ENCODE assay signal across 14 cellular contexts in the genomic region with DNA sequence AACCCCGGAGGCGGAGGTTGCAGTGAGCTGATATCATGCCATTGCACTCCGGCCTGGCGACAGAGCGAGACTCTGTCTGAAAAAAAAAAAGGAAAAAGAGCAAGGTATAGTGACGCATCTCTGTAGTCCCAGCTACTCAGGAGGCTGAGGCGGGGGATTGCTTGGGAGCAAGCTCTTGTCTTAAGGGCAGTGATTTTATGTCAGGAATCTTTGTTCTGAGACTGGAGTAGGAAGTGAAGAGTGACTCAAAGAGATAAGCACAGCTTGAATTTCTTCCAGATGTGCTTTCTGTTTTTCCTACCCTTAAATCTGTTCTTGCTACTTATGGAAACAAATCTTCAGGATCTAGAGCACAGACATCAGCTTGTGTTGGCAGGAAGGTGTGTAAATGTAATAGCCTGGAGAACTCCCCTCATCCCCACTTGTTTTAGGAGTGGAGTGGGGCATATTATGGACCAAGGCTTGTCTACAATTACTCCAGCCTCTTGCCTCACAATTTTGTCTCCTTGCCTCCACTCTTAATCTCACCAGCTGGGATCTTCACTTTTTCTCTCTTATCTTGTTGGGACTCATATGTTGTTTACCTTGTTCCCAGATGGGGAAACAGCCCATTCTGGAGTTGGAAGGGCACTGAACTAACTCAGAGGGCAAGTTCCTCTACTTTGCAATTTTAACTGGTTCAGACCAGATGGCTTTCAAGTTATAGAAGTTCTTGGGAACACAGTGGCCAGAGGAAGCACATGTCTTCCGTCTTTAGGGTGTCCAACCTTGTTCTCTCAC.
DNase-seq lines count a peak whose midpoint lies in the region; ATAC-seq and TF ChIP-seq lines count a peak whose summit lies in the region.
"Had no signal": no experiment of that assay in that cellular context is flagged by ENCODE, and none has a peak within 500 bp of the region (broad histone marks: within the 10 kb centered on the region; RNA-seq: fewer than 3 reads in every experiment).

No MANE protein-coding gene starts in this region.

- ATAC-seq in memory B cell (ENCODE audit: low read depth), result no peak
- ATAC-seq in GM18907 (IDR thresholded peaks at IDR 0.05; ENCODE audit: unreplicated experiment), result no peak
- ATAC-seq: body of pancreas, GM23338 had no signal

- DNase-seq in AG10803 (ENCODE audit: low read depth) (peak; percentile 12), EL (peak; percentile 13), amniotic epithelial cell (ENCODE audit: low read depth) (peak; percentile 92), memory B cell (ENCODE audit: low spot score in 2 of 2) (no peak), NCI-H1694 (lab: John Stamatoyannopoulos, UW) (no peak)
- no peak for DNase-seq in stimulated activated CD4-positive, alpha-beta T cell treated with anti-CD3 and anti-CD28 coated beads, Interleukin-1b, Interleukin-23, amount 100 ng/mL, for 48 hours
- DNase-seq in stimulated activated naive CD4-positive, alpha-beta T cell treated with Interleukin-2 at 50 U/mL for 16 hours (lab: John Stamatoyannopoulos, UW), result no peak
- DNase-seq: body of pancreas; effector memory CD4-positive, alpha-beta T cell; kidney glomerular epithelial cell; NCI-H2029 treated with DMSO at 0.1 percent for 48 hours had no signal

- H3K4me1 Mint-ChIP-seq in memory B cell, result peaks cover 10% of the 10 kb centered on the region
- H3K4me1 Mint-ChIP-seq: GM23338 had no signal

- peak overlapping the region; percentile 48 for H3K27ac Mint-ChIP-seq in memory B cell
- H3K27ac Mint-ChIP-seq: GM23338 had no signal

- H3K4me3 ChIP-seq in AG10803 (ENCODE audit: low read length), result no peak overlapping the region
- H3K4me3 ChIP-seq: body of pancreas, GM23338, right atrium auricular region had no signal

- H3K36me3 Mint-ChIP-seq in memory B cell, result peaks cover 15% of the 10 kb centered on the region

- H3K27me3 Mint-ChIP-seq in memory B cell, result no peaks in the 10 kb centered on the region

- no peak for TF ChIP-seq CTCF in AG10803 (conservative IDR thresholded peaks at IDR 0.05; ENCODE audit: low read length)

- no peaks in the 10 kb centered on the region for H3K9me3 Mint-ChIP-seq in memory B cell
- H3K9me3 Mint-ChIP-seq: GM23338 had no signal

- no peak overlapping the region for H3K4me3 Mint-ChIP-seq in memory B cell
- H3K4me3 Mint-ChIP-seq: GM23338 had no signal

Comparison
In these comparisons a context has a peak if more than half of its experiments do, and no peak if none do; other contexts are left out.
1. DNase-seq: peak in AG10803 (single experiment), EL (single experiment) and amniotic epithelial cell (single experiment); none in memory B cell (0 of 2), NCI-H1694 (single experiment), stimulated activated CD4-positive, alpha-beta T cell treated with anti-CD3 and anti-CD28 coated beads, Interleukin-1b, Interleukin-23, amount 100 ng/mL, for 48 hours (single experiment) and stimulated activated naive CD4-positive, alpha-beta T cell treated with Interleukin-2 at 50 U/mL for 16 hours (single experiment).